27 cellular contexts compared by ENCODE assay signal in genomic region chr4:38661371-38661770, GRCh38. TPM values are rescaled to one million over a fixed set of nuclear protein-coding genes. Genes with fewer than 3 reads are reported as not detected.
DNase-seq lines count a peak whose midpoint lies in the region; TF ChIP-seq lines count a peak whose summit lies in the region.
"Had no signal": no experiment of that assay in that cellular context is flagged by ENCODE, and none has a peak within 500 bp of the region (broad histone marks: within the 10 kb centered on the region; RNA-seq: fewer than 3 reads in every experiment).

No MANE protein-coding gene starts in this region.

- H3K27me3 Mint-ChIP-seq in activated naive CD4-positive, alpha-beta T cell treated with anti-CD3 and anti-CD28 coated beads for 36 hours (ENCODE audit: low read depth), result no peaks in the 10 kb centered on the region
- peaks cover 4% of the 10 kb centered on the region for H3K27me3 Mint-ChIP-seq in activated naive CD4-positive, alpha-beta T cell treated with anti-CD3 and anti-CD28 coated beads, Interleukin-2, amount 10 ng/mL, durations not matched to agents 7 days and 5 days
- H3K27me3 Mint-ChIP-seq in activated T-helper 1 cell treated with anti-CD3 and anti-CD28 coated beads, Interleukin-12 subunit alpha, Interleukin-12 subunit beta, Interleukin-2, Interleukin-4 antibody, amounts not matched to agents 30 ng/mL and 10 ng/mL and 1 ng/mL, durations not matched to agents 14 hours and 24 hours and 36 hours (ENCODE audit: insufficient read depth), result peaks cover 20% of the 10 kb centered on the region
- no peaks in the 10 kb centered on the region for H3K27me3 Mint-ChIP-seq in mesothelial cell of epicardium (ENCODE audit: low read depth)
- H3K27me3 Mint-ChIP-seq: activated T-cell treated with anti-CD3 and anti-CD28 coated beads, Interleukin-2, amount 50 U/mL, for 24 hours had no signal

- H3K9me3 ChIP-seq in stomach smooth muscle (ENCODE audit: control insufficient read depth in 2 of 2, low read length in 2 of 2) (no peaks in the 10 kb centered on the region), smooth muscle cell (replicated peaks; ENCODE audit: low read depth) (no peaks in the 10 kb centered on the region), suprapubic skin (no peaks in the 10 kb centered on the region)
- H3K9me3 ChIP-seq: esophagus squamous epithelium, gastrocnemius medialis, MG63, uterus had no signal

- H3K4me1 ChIP-seq in stomach smooth muscle (ENCODE audit: control insufficient read depth, insufficient read depth, low read length) (peaks cover 15% of the 10 kb centered on the region), smooth muscle cell (ENCODE audit: low read depth) (peaks cover 12% of the 10 kb centered on the region), suprapubic skin (peaks cover 6% of the 10 kb centered on the region)
- H3K4me1 ChIP-seq: uterus had no signal

- H3K36me3 Mint-ChIP-seq in activated naive CD4-positive, alpha-beta T cell treated with anti-CD3 and anti-CD28 coated beads for 36 hours (ENCODE audit: low read depth), result peaks cover 10% of the 10 kb centered on the region
- H3K36me3 Mint-ChIP-seq in activated naive CD4-positive, alpha-beta T cell treated with anti-CD3 and anti-CD28 coated beads, Interleukin-2, amount 10 ng/mL, durations not matched to agents 7 days and 5 days, result peaks cover 22% of the 10 kb centered on the region
- H3K36me3 Mint-ChIP-seq in activated T-helper 1 cell treated with anti-CD3 and anti-CD28 coated beads, Interleukin-12 subunit alpha, Interleukin-12 subunit beta, Interleukin-2, Interleukin-4 antibody, amounts not matched to agents 30 ng/mL and 10 ng/mL and 1 ng/mL, durations not matched to agents 14 hours and 24 hours and 36 hours (ENCODE audit: low read depth), result peaks cover 9% of the 10 kb centered on the region
- H3K36me3 Mint-ChIP-seq in mesothelial cell of epicardium, result peaks cover 3% of the 10 kb centered on the region
- H3K36me3 Mint-ChIP-seq: WTC11 had no signal

- DNase-seq in activated naive CD4-positive, alpha-beta T cell treated with anti-CD3 and anti-CD28 coated beads for 36 hours, result no peak
- no peak for DNase-seq in activated naive CD4-positive, alpha-beta T cell treated with anti-CD3 and anti-CD28 coated beads, Interleukin-2, amount 10 ng/mL, durations not matched to agents 7 days and 5 days
- no peak for DNase-seq in activated T-helper 1 cell treated with anti-CD3 and anti-CD28 coated beads, Interleukin-12 subunit alpha, Interleukin-12 subunit beta, Interleukin-2, Interleukin-4 antibody, amounts not matched to agents 30 ng/mL and 10 ng/mL and 1 ng/mL, durations not matched to agents 14 hours and 24 hours and 36 hours (ENCODE audit: low spot score)
- DNase-seq in mesothelial cell of epicardium (ENCODE audit: low spot score in 2 of 2, unreplicated experiment in 2 of 2) (no peak), smooth muscle cell (lab: John Stamatoyannopoulos, UW; ENCODE audit: unreplicated experiment) (no peak), suprapubic skin (ENCODE audit: low spot score in 2 of 2) (no peak)
- no peak for DNase-seq in activated effector memory CD4-positive, alpha-beta T cell treated with Interleukin-2 at 50 U/mL for 16 hours
- DNase-seq: ACHN; activated T-cell treated with anti-CD3 and anti-CD28 coated beads, Interleukin-2, amount 50 U/mL, for 24 hours; C1 segment of cervical spinal cord; effector memory CD4-positive, alpha-beta T cell; esophagus squamous epithelium; gastrocnemius medialis; GDM1; kidney; mammary epithelial cell; MG63; NCI-H1436; NCI-H524; posterior cingulate gyrus; RPMI8226; stimulated activated CD8-positive, alpha-beta memory T cell treated with anti-CD3 and anti-CD28 coated beads, Interleukin-4, amount 100 ng/mL, for 48 hours; substantia nigra; T-helper 9 cell; uterus had no signal

- no peaks in the 10 kb centered on the region for H4K20me1 ChIP-seq in smooth muscle cell (ENCODE audit: low read depth)

- no peak overlapping the region for H3K4me3 Mint-ChIP-seq in activated naive CD4-positive, alpha-beta T cell treated with anti-CD3 and anti-CD28 coated beads for 36 hours
- H3K4me3 Mint-ChIP-seq in activated naive CD4-positive, alpha-beta T cell treated with anti-CD3 and anti-CD28 coated beads, Interleukin-2, amount 10 ng/mL, durations not matched to agents 7 days and 5 days, result no peak overlapping the region
- H3K4me3 Mint-ChIP-seq in activated T-helper 1 cell treated with anti-CD3 and anti-CD28 coated beads, Interleukin-12 subunit alpha, Interleukin-12 subunit beta, Interleukin-2, Interleukin-4 antibody, amounts not matched to agents 30 ng/mL and 10 ng/mL and 1 ng/mL, durations not matched to agents 14 hours and 24 hours and 36 hours, result peak overlapping the region; percentile 66
- peak overlapping the region; percentile 18 for H3K4me3 Mint-ChIP-seq in mesothelial cell of epicardium

- CTCF ChIA-PET in activated naive CD4-positive, alpha-beta T cell treated with anti-CD3 and anti-CD28 coated beads for 36 hours (lab: Charles Lee), result interaction anchor here (1.6 kb wide), 1 partner anchor 341 kb away, joined by 3 read pairs; no protein-coding TSS in a partner anchor
- CTCF ChIA-PET in activated naive CD4-positive, alpha-beta T cell treated with anti-CD3 and anti-CD28 coated beads, Interleukin-2, amount 10 ng/mL, durations not matched to agents 7 days and 5 days (lab: Charles Lee), result interaction anchor here (1.6 kb wide), 1 partner anchor 14 kb away, joined by 4 read pairs; no protein-coding TSS in a partner anchor

- intact Hi-C loops in activated naive CD4-positive, alpha-beta T cell treated with anti-CD3 and anti-CD28 coated beads for 36 hours (cut with micrococcal nuclease), result loop anchor here (10.0 kb wide), 2 partner anchors 1393 to 1543 kb away; partner anchors contain the start of gene N4BP2
- intact Hi-C loops in activated T-helper 1 cell treated with anti-CD3 and anti-CD28 coated beads, Interleukin-12 subunit alpha, Interleukin-12 subunit beta, Interleukin-2, Interleukin-4 antibody, amounts not matched to agents 30 ng/mL and 10 ng/mL and 1 ng/mL, durations not matched to agents 14 hours and 24 hours and 36 hours (cut with micrococcal nuclease), result loop anchor here (10.0 kb wide), 1 partner anchor 383 kb away; no protein-coding TSS in a partner anchor

- TF ChIP-seq POLR2A in suprapubic skin (IDR thresholded peaks at IDR 0.05), result no peak

- peaks cover 9% of the 10 kb centered on the region for H3K9me3 Mint-ChIP-seq in activated naive CD4-positive, alpha-beta T cell treated with anti-CD3 and anti-CD28 coated beads for 36 hours
- no peaks in the 10 kb centered on the region for H3K9me3 Mint-ChIP-seq in activated naive CD4-positive, alpha-beta T cell treated with anti-CD3 and anti-CD28 coated beads, Interleukin-2, amount 10 ng/mL, durations not matched to agents 7 days and 5 days
- peaks cover 6% of the 10 kb centered on the region for H3K9me3 Mint-ChIP-seq in activated T-helper 1 cell treated with anti-CD3 and anti-CD28 coated beads, Interleukin-12 subunit alpha, Interleukin-12 subunit beta, Interleukin-2, Interleukin-4 antibody, amounts not matched to agents 30 ng/mL and 10 ng/mL and 1 ng/mL, durations not matched to agents 14 hours and 24 hours and 36 hours
- H3K9me3 Mint-ChIP-seq in mesothelial cell of epicardium, result peaks cover 7% of the 10 kb centered on the region

- H3K4me3 ChIP-seq in stomach smooth muscle (ENCODE audit: low read length in 2 of 2), result no peak overlapping the region
- no peak overlapping the region for H3K4me3 ChIP-seq in smooth muscle cell
- H3K4me3 ChIP-seq in suprapubic skin, result no peak overlapping the region
- H3K4me3 ChIP-seq: esophagus squamous epithelium, gastrocnemius medialis, MG63, uterus had no signal

- peaks cover 38% of the 10 kb centered on the region for H3K79me2 ChIP-seq in smooth muscle cell (ENCODE audit: low read depth)

- peak overlapping the region; percentile 87 for H3K27ac Mint-ChIP-seq in activated naive CD4-positive, alpha-beta T cell treated with anti-CD3 and anti-CD28 coated beads for 36 hours
- H3K27ac Mint-ChIP-seq in activated naive CD4-positive, alpha-beta T cell treated with anti-CD3 and anti-CD28 coated beads, Interleukin-2, amount 10 ng/mL, durations not matched to agents 7 days and 5 days, result no peak overlapping the region
- H3K27ac Mint-ChIP-seq in activated T-helper 1 cell treated with anti-CD3 and anti-CD28 coated beads, Interleukin-12 subunit alpha, Interleukin-12 subunit beta, Interleukin-2, Interleukin-4 antibody, amounts not matched to agents 30 ng/mL and 10 ng/mL and 1 ng/mL, durations not matched to agents 14 hours and 24 hours and 36 hours, result no peak overlapping the region
- peak overlapping the region; percentile 70 for H3K27ac Mint-ChIP-seq in mesothelial cell of epicardium
- H3K27ac Mint-ChIP-seq: activated T-cell treated with anti-CD3 and anti-CD28 coated beads, Interleukin-2, amount 50 U/mL, for 24 hours; WTC11 had no signal

- no peak for TF ChIP-seq EP300 in suprapubic skin (IDR thresholded peaks at IDR 0.05)

- no peak overlapping the region for H2AFZ ChIP-seq in smooth muscle cell (ENCODE audit: low read depth)

- H3K27ac ChIP-seq in stomach smooth muscle (ENCODE audit: low read length) (peak overlapping the region; percentile 97), smooth muscle cell (ENCODE audit: low read depth) (no peak overlapping the region), suprapubic skin (no peak overlapping the region)

- TF ChIP-seq CTCF in mesothelial cell of epicardium (IDR thresholded peaks at IDR 0.05; ENCODE audit: unreplicated experiment), result no peak
- TF ChIP-seq CTCF in smooth muscle cell (IDR thresholded peaks at IDR 0.05; ENCODE audit: borderline replicate concordance, insufficient read depth, poor library complexity, severe bottlenecking), result no peak
- TF ChIP-seq CTCF in suprapubic skin (IDR thresholded peaks at IDR 0.05), result no peak

- no peaks in the 10 kb centered on the region for H3K36me3 ChIP-seq in stomach smooth muscle (ENCODE audit: control insufficient read depth in 2 of 2, insufficient read depth in 2 of 2, low read length in 2 of 2)
- no peaks in the 10 kb centered on the region for H3K36me3 ChIP-seq in smooth muscle cell (ENCODE audit: low read depth)
- H3K36me3 ChIP-seq in suprapubic skin, result no peaks in the 10 kb centered on the region
- H3K36me3 ChIP-seq: esophagus squamous epithelium, gastrocnemius medialis, uterus had no signal

- 98% methylated on average over 3 of the region's 3 CpGs for WGBS in smooth muscle cell (ENCODE audit: low lambda C conversion rate)
- 88% methylated on average over 3 of the region's 3 CpGs for WGBS in suprapubic skin

- H3F3A ChIP-seq in smooth muscle cell (ENCODE audit: low read depth), result peaks cover 7% of the 10 kb centered on the region

- H3K9ac ChIP-seq in stomach smooth muscle (ENCODE audit: low read length in 2 of 2), result no peak overlapping the region
- H3K9ac ChIP-seq in smooth muscle cell (ENCODE audit: low read depth), result no peak overlapping the region

- H3K4me1 Mint-ChIP-seq in activated naive CD4-positive, alpha-beta T cell treated with anti-CD3 and anti-CD28 coated beads for 36 hours (ENCODE audit: low read depth), result peaks cover 63% of the 10 kb centered on the region
- H3K4me1 Mint-ChIP-seq in activated naive CD4-positive, alpha-beta T cell treated with anti-CD3 and anti-CD28 coated beads, Interleukin-2, amount 10 ng/mL, durations not matched to agents 7 days and 5 days, result peaks cover 56% of the 10 kb centered on the region
- H3K4me1 Mint-ChIP-seq in activated T-helper 1 cell treated with anti-CD3 and anti-CD28 coated beads, Interleukin-12 subunit alpha, Interleukin-12 subunit beta, Interleukin-2, Interleukin-4 antibody, amounts not matched to agents 30 ng/mL and 10 ng/mL and 1 ng/mL, durations not matched to agents 14 hours and 24 hours and 36 hours (ENCODE audit: low read depth), result peaks cover 40% of the 10 kb centered on the region
- peaks cover 22% of the 10 kb centered on the region for H3K4me1 Mint-ChIP-seq in mesothelial cell of epicardium

- H3K27me3 ChIP-seq in stomach smooth muscle (ENCODE audit: control insufficient read depth in 1 of 2, insufficient read depth in 2 of 2, low read length in 2 of 2), result no peaks in the 10 kb centered on the region
- H3K27me3 ChIP-seq in smooth muscle cell (ENCODE audit: low read depth), result no peaks in the 10 kb centered on the region
- H3K27me3 ChIP-seq in suprapubic skin, result no peaks in the 10 kb centered on the region
- H3K27me3 ChIP-seq: esophagus squamous epithelium, gastrocnemius medialis, MG63, uterus had no signal

- H3K4me2 ChIP-seq in smooth muscle cell, result no peak overlapping the region

RNA-seq across cellular contexts. Expression of gene KLF3, which starts 2.6 kb away (rescaled TPM):
- total RNA-seq in activated naive CD4-positive, alpha-beta T cell treated with anti-CD3 and anti-CD28 coated beads for 36 hours, result 10 to 100 TPM; 15.2 to 15.8 TPM
- 1.8 and 1.9 TPM in 2 replicates for total RNA-seq in activated T-helper 1 cell treated with anti-CD3 and anti-CD28 coated beads, Interleukin-12 subunit alpha, Interleukin-12 subunit beta, Interleukin-2, Interleukin-4 antibody, amounts not matched to agents 30 ng/mL and 10 ng/mL and 1 ng/mL, durations not matched to agents 14 hours and 24 hours and 36 hours
- total RNA-seq in mesothelial cell of epicardium (60.9 to 63.1 TPM (median 61.0 TPM) in 3 replicates), smooth muscle cell (31.0 and 37.5 TPM in 2 replicates), suprapubic skin (100 to 1,000 TPM; 169 to 240 (median 223) TPM)
- polyA plus RNA-seq in smooth muscle cell, result 25.9 and 26.0 TPM in 2 replicates

Comparison
In these comparisons a context has a peak if more than half of its experiments do, and no peak if none do; other contexts are left out.
1. H3K27ac Mint-ChIP-seq: peak in activated naive CD4-positive, alpha-beta T cell treated with anti-CD3 and anti-CD28 coated beads for 36 hours (single experiment) and mesothelial cell of epicardium (single experiment); none in activated naive CD4-positive, alpha-beta T cell treated with anti-CD3 and anti-CD28 coated beads, Interleukin-2, amount 10 ng/mL, durations not matched to agents 7 days and 5 days (single experiment) and activated T-helper 1 cell treated with anti-CD3 and anti-CD28 coated beads, Interleukin-12 subunit alpha, Interleukin-12 subunit beta, Interleukin-2, Interleukin-4 antibody, amounts not matched to agents 30 ng/mL and 10 ng/mL and 1 ng/mL, durations not matched to agents 14 hours and 24 hours and 36 hours (single experiment).
2. H3K4me3 Mint-ChIP-seq: peak in activated T-helper 1 cell treated with anti-CD3 and anti-CD28 coated beads, Interleukin-12 subunit alpha, Interleukin-12 subunit beta, Interleukin-2, Interleukin-4 antibody, amounts not matched to agents 30 ng/mL and 10 ng/mL and 1 ng/mL, durations not matched to agents 14 hours and 24 hours and 36 hours (single experiment) and mesothelial cell of epicardium (single experiment); none in activated naive CD4-positive, alpha-beta T cell treated with anti-CD3 and anti-CD28 coated beads for 36 hours (single experiment) and activated naive CD4-positive, alpha-beta T cell treated with anti-CD3 and anti-CD28 coated beads, Interleukin-2, amount 10 ng/mL, durations not matched to agents 7 days and 5 days (single experiment).